In genomic region chr6:84762941-84763396, GRCh38 we compare ENCODE assay signal across 11 cellular contexts. TPM values are rescaled to one million over a fixed set of nuclear protein-coding genes. Genes with fewer than 3 reads are reported as not detected.
DNase-seq lines count a peak whose midpoint lies in the region; ATAC-seq and TF ChIP-seq lines count a peak whose summit lies in the region.
"Had no signal": no experiment of that assay in that cellular context is flagged by ENCODE, and none has a peak within 500 bp of the region (broad histone marks: within the 10 kb centered on the region; RNA-seq: fewer than 3 reads in every experiment).

No MANE protein-coding gene starts in this region.

- H3K27ac Mint-ChIP-seq in activated T-cell treated with anti-CD3 and anti-CD28 coated beads, Interleukin-2, amount 50 U/mL, for 72 hours = no peak overlapping the region

- H3K9me3 ChIP-seq in lung (ENCODE audit: control insufficient read depth in 2 of 2, insufficient read depth in 1 of 2, low read length in 1 of 2) = peaks cover 0 to 16% of the 10 kb centered on the region in 2 donors
- no peaks in the 10 kb centered on the region for H3K9me3 ChIP-seq in vagina

- peaks cover 0 to 2% of the 10 kb centered on the region in 2 donors for H3K36me3 Mint-ChIP-seq in activated T-cell treated with anti-CD3 and anti-CD28 coated beads, Interleukin-2, amount 50 U/mL, for 72 hours (ENCODE audit: insufficient read depth in 2 of 2)

- peaks cover 0 to 2% of the 10 kb centered on the region in 2 donors for H3K9me3 Mint-ChIP-seq in activated T-cell treated with anti-CD3 and anti-CD28 coated beads, Interleukin-2, amount 50 U/mL, for 72 hours

- H3K4me3 Mint-ChIP-seq in activated T-cell treated with anti-CD3 and anti-CD28 coated beads, Interleukin-2, amount 50 U/mL, for 72 hours = peak overlapping the region; percentile 56 to 68

- H3K4me1 Mint-ChIP-seq in activated T-cell treated with anti-CD3 and anti-CD28 coated beads, Interleukin-2, amount 50 U/mL, for 72 hours (ENCODE audit: low read depth) = peaks cover 12% of the 10 kb centered on the region

- TF ChIP-seq CTCF in coronary artery (IDR thresholded peaks at IDR 0.05) (no peak), lung (IDR thresholded peaks at IDR 0.05; ENCODE audit: control extremely low read depth, extremely low read depth) (no peak), vagina (IDR thresholded peaks at IDR 0.05) (no peak)

- peak in 1 of 2 donors; percentile 2 for DNase-seq in activated T-cell treated with anti-CD3 and anti-CD28 coated beads, Interleukin-2, amount 50 U/mL, for 72 hours
- no peak for DNase-seq in activated T-cell treated with anti-CD3 and anti-CD28 coated beads, Interleukin-2, amount 50 U/mL, for 1 hour
- no peak for DNase-seq in coronary artery (ENCODE audit: low spot score)
- no peak for DNase-seq in lung (ENCODE audit: low spot score)
- DNase-seq in vagina (ENCODE audit: extremely low spot score in 2 of 2) = no peak
- DNase-seq in midbrain (lab: John Stamatoyannopoulos, UW) = no peak
- DNase-seq in superior temporal gyrus (ENCODE audit: extremely low spot score) = no peak
- DNase-seq: occipital lobe had no signal

- H3K27me3 ChIP-seq in lung (ENCODE audit: control insufficient read depth, insufficient read depth) = peaks cover 16% of the 10 kb centered on the region
- H3K27me3 ChIP-seq in vagina = peaks cover 19% of the 10 kb centered on the region

- 4 to 6% methylated on average over 31 to 38 of the region's 38 CpGs for WGBS in lung, 2 donors

- intact Hi-C loops in vagina (cut with DNase I) = loop anchor here (10.0 kb wide), 1 partner anchor 702 kb away; no protein-coding TSS in a partner anchor

- peak overlapping the region; percentile 82 for H3K4me3 ChIP-seq in coronary artery
- H3K4me3 ChIP-seq in lung = no peak overlapping the region
- peak overlapping the region; percentile 47 to 55 for H3K4me3 ChIP-seq in vagina

- H3K36me3 ChIP-seq in lung (ENCODE audit: control insufficient read depth in 2 of 2, insufficient read depth in 2 of 2, low read length in 2 of 2) (no peaks in the 10 kb centered on the region), vagina (no peaks in the 10 kb centered on the region)
- H3K36me3 ChIP-seq: upper lobe of left lung had no signal

- H3K27ac ChIP-seq in coronary artery = peak overlapping the region; percentile 96 to 99
- peak overlapping the region in 1 of 2 donors; percentile 43 for H3K27ac ChIP-seq in lung (ENCODE audit: low read depth in 1 of 2, low read length in 1 of 2)
- H3K27ac ChIP-seq in vagina = peak overlapping the region; percentile 78

- H3K27me3 Mint-ChIP-seq in activated T-cell treated with anti-CD3 and anti-CD28 coated beads, Interleukin-2, amount 50 U/mL, for 72 hours (ENCODE audit: low read depth) = peaks cover 70% of the 10 kb centered on the region

- TF ChIP-seq POLR2A in vagina (IDR thresholded peaks at IDR 0.05) = no peak

- no peak for ATAC-seq in activated T-cell treated with anti-CD3 and anti-CD28 coated beads, Interleukin-2, amount 50 U/mL, for 72 hours (replicated peaks in 1 of 2)
- peak; percentile 22 for ATAC-seq in lung (ENCODE audit: insufficient read depth, low FRiP score)
- ATAC-seq in HG02759 (IDR thresholded peaks at IDR 0.05; ENCODE audit: unreplicated experiment) = no peak

- H3K4me1 ChIP-seq in lung (ENCODE audit: control insufficient read depth in 2 of 2, insufficient read depth in 2 of 2, low read length in 2 of 2) (peaks cover 0 to 7% of the 10 kb centered on the region in 2 donors), vagina (peaks cover 9% of the 10 kb centered on the region)

RNA-seq across cellular contexts. Expression of gene TBX18, which starts 1.4 kb away (rescaled TPM):
- total RNA-seq in activated T-cell treated with anti-CD3 and anti-CD28 coated beads, Interleukin-2, amount 50 U/mL, for 72 hours = not detected
- total RNA-seq in lung (1 to 10 TPM in 1 of 2 donors, under 1 TPM in 1; 0.25 to 1.3 TPM), vagina (9.8 TPM)
- under 1 TPM; 0.05 to 0.18 TPM for polyA plus RNA-seq in lung
- total RNA-seq: T-helper 2 cell treated with Interferon-gamma antibody and Interleukin-4, amounts not matched to agents 100 ng/mL and 5 ng/mL, for 36 hours had no signal
